ENCODE assay signal across 11 cellular contexts in genomic region chr16:22232277-22233049, GRCh38. TPM values are rescaled to one million over a fixed set of nuclear protein-coding genes. Genes with fewer than 3 reads are reported as not detected.
DNase-seq lines count a peak whose midpoint lies in the region; ATAC-seq, FAIRE-seq and TF ChIP-seq lines count a peak whose summit lies in the region.
"Had no signal": no experiment of that assay in that cellular context is flagged by ENCODE, and none has a peak within 500 bp of the region (broad histone marks: within the 10 kb centered on the region; RNA-seq: fewer than 3 reads in every experiment).

No MANE protein-coding gene starts in this region.

- peak overlapping the region; percentile 36 for H3K27ac Mint-ChIP-seq in activated CD8-positive, alpha-beta T cell treated with anti-CD3 and anti-CD28 coated beads for 36 hours

- peak; percentile 55 for DNase-seq in activated CD4-positive, alpha-beta T cell treated with anti-CD3 and anti-CD28 coated beads for 48 hours
- no peak for DNase-seq in activated CD4-positive, alpha-beta T cell treated with anti-CD3 and anti-CD28 coated beads for 4 hours
- peak; percentile 73 for DNase-seq in activated CD8-positive, alpha-beta T cell treated with anti-CD3 and anti-CD28 coated beads for 36 hours
- DNase-seq in keratinocyte (ENCODE audit: low read depth, low spot score) (peak; percentile 53), medulla oblongata (ENCODE audit: extremely low spot score) (no peak), NCI-H128 (lab: John Stamatoyannopoulos, UW; ENCODE audit: unreplicated experiment) (no peak), NCI-H526 (lab: John Stamatoyannopoulos, UW) (no peak)

- no peak overlapping the region for H3K4me3 ChIP-seq in keratinocyte (ENCODE audit: control insufficient read depth in 2 of 3, extremely low read depth in 1 of 3, insufficient read depth in 2 of 3, low read depth in 1 of 3, low read length in 3 of 3)
- H3K4me3 ChIP-seq in thymus (ENCODE audit: low read length), result no peak overlapping the region
- H3K4me3 ChIP-seq: BLaER1 had no signal

- peak; percentile 84 for FAIRE-seq in keratinocyte (lab: Jason Lieb, UNC)

- H3K4me1 ChIP-seq in keratinocyte (ENCODE audit: control insufficient read depth, extremely low read depth, insufficient read depth, low read length) (peaks cover 16% of the 10 kb centered on the region), thymus (ENCODE audit: control insufficient read depth, insufficient read depth, low read length) (no peaks in the 10 kb centered on the region)

- no peaks in the 10 kb centered on the region for H3K27me3 Mint-ChIP-seq in activated CD8-positive, alpha-beta T cell treated with anti-CD3 and anti-CD28 coated beads for 36 hours
- H3K27me3 Mint-ChIP-seq: naive thymus-derived CD4-positive, alpha-beta T cell had no signal

- H3K9me3 Mint-ChIP-seq in activated CD8-positive, alpha-beta T cell treated with anti-CD3 and anti-CD28 coated beads for 36 hours, result no peaks in the 10 kb centered on the region
- H3K9me3 Mint-ChIP-seq: naive thymus-derived CD4-positive, alpha-beta T cell had no signal

- H3K79me2 ChIP-seq in keratinocyte (ENCODE audit: control insufficient read depth, insufficient read depth, low read length), result peaks cover 4% of the 10 kb centered on the region

- no peaks in the 10 kb centered on the region for H3K9me1 ChIP-seq in keratinocyte (ENCODE audit: control insufficient read depth, extremely low read depth, insufficient read depth, low read length)

- peaks cover 15% of the 10 kb centered on the region for H3K4me1 Mint-ChIP-seq in activated CD8-positive, alpha-beta T cell treated with anti-CD3 and anti-CD28 coated beads for 36 hours (ENCODE audit: low read depth)

- H3K4me3 Mint-ChIP-seq in activated CD8-positive, alpha-beta T cell treated with anti-CD3 and anti-CD28 coated beads for 36 hours, result no peak overlapping the region
- H3K4me3 Mint-ChIP-seq: naive thymus-derived CD4-positive, alpha-beta T cell had no signal

- no peaks in the 10 kb centered on the region for H4K20me1 ChIP-seq in keratinocyte (ENCODE audit: control insufficient read depth, extremely low read depth, insufficient read depth, low read length)
- H4K20me1 ChIP-seq: BLaER1 had no signal

- POLR2A ChIA-PET in activated CD8-positive, alpha-beta T cell treated with anti-CD3 and anti-CD28 coated beads for 36 hours (lab: Charles Lee), result interaction anchor here (1.1 to 1.4 kb wide), 2 partner anchors 24 to 41 kb away, joined by 3 to 5 read pairs; no protein-coding TSS in a partner anchor

- intact Hi-C loops in activated CD8-positive, alpha-beta T cell treated with anti-CD3 and anti-CD28 coated beads for 36 hours (cut with micrococcal nuclease), result no loop called here

- dilution Hi-C loops in keratinocyte (cut with MboI; ENCODE audit: extremely low pct_ligation_motif_present, low sequenced_read_pairs), result no loop called here

- CTCF ChIA-PET in activated CD8-positive, alpha-beta T cell treated with anti-CD3 and anti-CD28 coated beads for 36 hours (lab: Charles Lee), result no interaction called here

- H3K27me3 ChIP-seq in keratinocyte (ENCODE audit: control insufficient read depth, extremely low read depth, insufficient read depth, low read length) (no peaks in the 10 kb centered on the region), thymus (ENCODE audit: control insufficient read depth, insufficient read depth) (no peaks in the 10 kb centered on the region)
- H3K27me3 ChIP-seq: BLaER1 had no signal

- H3K36me3 Mint-ChIP-seq in activated CD8-positive, alpha-beta T cell treated with anti-CD3 and anti-CD28 coated beads for 36 hours (ENCODE audit: low read depth), result peaks cover 28% of the 10 kb centered on the region

- H3K27ac ChIP-seq in keratinocyte (ENCODE audit: control insufficient read depth, insufficient read depth, low read length), result peak overlapping the region; percentile 48
- H3K27ac ChIP-seq in thymus (ENCODE audit: low read depth), result peak overlapping the region; percentile 52
- H3K27ac ChIP-seq: BLaER1, HL-60 had no signal

- peaks cover 0 to 2% of the 10 kb centered on the region in 2 experiments for H3K36me3 ChIP-seq in keratinocyte (ENCODE audit: control insufficient read depth in 2 of 2, extremely low read depth in 1 of 2, insufficient read depth in 2 of 2, low read length in 2 of 2)
- H3K36me3 ChIP-seq in thymus (ENCODE audit: control insufficient read depth, insufficient read depth), result no peaks in the 10 kb centered on the region

- H3K4me2 ChIP-seq in keratinocyte (ENCODE audit: control insufficient read depth, extremely low read depth, insufficient read depth, low read depth, low read length), result peak overlapping the region; percentile 22
- H3K4me2 ChIP-seq: BLaER1 had no signal

- H3K9me3 ChIP-seq in keratinocyte (ENCODE audit: control insufficient read depth, low read depth, low read length) (no peaks in the 10 kb centered on the region), thymus (ENCODE audit: control insufficient read depth) (no peaks in the 10 kb centered on the region)
- H3K9me3 ChIP-seq: BLaER1 had no signal

- TF ChIP-seq CTCF in activated CD8-positive, alpha-beta T cell treated with anti-CD3 and anti-CD28 coated beads for 36 hours (IDR thresholded peaks at IDR 0.05), result no peak
- no peak for TF ChIP-seq CTCF in keratinocyte (optimal IDR thresholded peaks at IDR 0.05 in 1 of 3, IDR thresholded peaks at IDR 0.05 in 1 of 3, conservative IDR thresholded peaks at IDR 0.05 in 1 of 3; ENCODE audit: extremely low read depth in 1 of 3, insufficient read depth in 2 of 3, low read length in 3 of 3)

- 96% methylated on average over 16 of the region's 16 CpGs for WGBS in thymus

- peak overlapping the region; percentile 5 for H3K9ac ChIP-seq in keratinocyte (ENCODE audit: control insufficient read depth, extremely low read depth, insufficient read depth, low read length)
- H3K9ac ChIP-seq: BLaER1 had no signal

- ATAC-seq in activated CD8-positive, alpha-beta T cell treated with anti-CD3 and anti-CD28 coated beads for 36 hours, result peak; percentile 98
- ATAC-seq: naive thymus-derived CD4-positive, alpha-beta T cell had no signal

- peak overlapping the region; percentile 5 for H2AFZ ChIP-seq in keratinocyte (ENCODE audit: control insufficient read depth, low read length)

RNA-seq across cellular contexts. Expression of gene EEF2K, which starts 26.4 kb away (rescaled TPM):
- total RNA-seq in activated CD8-positive, alpha-beta T cell treated with anti-CD3 and anti-CD28 coated beads for 36 hours, result 10 to 100 TPM; 28.6 to 31.2 TPM
- 6.5 to 13.0 TPM (median 7.3 TPM) in 3 replicates for polyA plus RNA-seq in keratinocyte
- polyA plus RNA-seq in keratinocyte (2011; ENCODE audit: low read depth), result 1.6 TPM
- polyA plus RNA-seq in keratinocyte (2011; cell fraction: cytosol; rRNA removed), result 4.3 and 5.6 TPM in 2 replicates
- polyA plus RNA-seq in keratinocyte (2011; cell fraction: nucleus; rRNA removed), result 23.8 and 32.8 TPM in 2 replicates
- polyA plus RNA-seq in keratinocyte (2012; ENCODE audit: low replicate concordance), result 2.5 and 10.5 TPM in 2 replicates
- 27.6 to 53.1 TPM (median 28.7 TPM) in 3 replicates for polyA minus RNA-seq in keratinocyte
- 17.3 TPM for polyA minus RNA-seq in keratinocyte (2011; cell fraction: cytosol; rRNA and poly(A)+ RNA removed)
- 9.8 and 17.9 TPM in 2 replicates for polyA minus RNA-seq in keratinocyte (2011; cell fraction: nucleus; rRNA and poly(A)+ RNA removed)
- polyA plus RNA-seq in thymus, result 8.6 TPM

Comparison
In these comparisons a context has a peak if more than half of its experiments do, and no peak if none do; other contexts are left out.
1. DNase-seq: peak in activated CD4-positive, alpha-beta T cell treated with anti-CD3 and anti-CD28 coated beads for 48 hours (single experiment), activated CD8-positive, alpha-beta T cell treated with anti-CD3 and anti-CD28 coated beads for 36 hours (single experiment) and keratinocyte (single experiment); none in activated CD4-positive, alpha-beta T cell treated with anti-CD3 and anti-CD28 coated beads for 4 hours (0 of 2), medulla oblongata (single experiment), NCI-H128 (single experiment) and NCI-H526 (0 of 2).